In genomic region chr18:22933206-22933957, GRCh38 we compare ENCODE assay signal across 8 cellular contexts. TPM values are rescaled to one million over a fixed set of nuclear protein-coding genes. Genes with fewer than 3 reads are reported as not detected.
DNase-seq lines count a peak whose midpoint lies in the region; ATAC-seq, FAIRE-seq and TF ChIP-seq lines count a peak whose summit lies in the region.

Gene RBBP8, plus strand, starts transcription at chr18:22933328. Its CDS starts 3,524 bp downstream, at chr18:22936852.

- peaks cover 13% of the 10 kb centered on the region for H3K36me3 Mint-ChIP-seq in dendritic cell treated with granulocyte-macrophage colony-stimulating factor and Interleukin-4, amounts not matched to agents 40 ng/mL and 50 ng/mL, for 4 days (ENCODE audit: low read depth)

- H3K4me3 ChIP-seq in BLaER1 treated with 17β-estradiol and CSF1 and Interleukin-3, amounts not matched to agents 10 nM and 100 nM = peak within 1 kb of the TSS; percentile 62 to 88 (median 79)
- peak within 1 kb of the TSS; percentile 80 to 90 (median 88) for H3K4me3 ChIP-seq in HepG2 (replicated peaks in 1 of 3; ENCODE audit: insufficient read depth in 1 of 3, low read depth in 2 of 3, low read length in 3 of 3)

- TF ChIP-seq EP300 in HepG2 (IDR thresholded peaks at IDR 0.05; ENCODE audit: low read depth in 2 of 2, low read length in 2 of 2) = no peak
- TF ChIP-seq EP300 in HepG2 (CRISPR knock-in tag; IDR thresholded peaks at IDR 0.05; ENCODE audit: borderline replicate concordance) = no peak

- H3K4me1 ChIP-seq in BLaER1 treated with 17β-estradiol and CSF1 and Interleukin-3, amounts not matched to agents 10 nM and 100 nM = peaks cover 18 to 40% (median 31%) of the 10 kb centered on the region in 10 experiments
- H3K4me1 ChIP-seq in HepG2 (ENCODE audit: insufficient read depth, low read length) = peaks cover 39% of the 10 kb centered on the region

- H3K36me3 ChIP-seq in BLaER1 treated with 17β-estradiol and CSF1 and Interleukin-3, amounts not matched to agents 10 nM and 100 nM = peaks cover 7 to 24% (median 19%) of the 10 kb centered on the region in 11 experiments; a peak in 21 of 22 replicates
- peaks cover 0 to 3% of the 10 kb centered on the region in 2 experiments; a peak in 2 of 5 replicates for H3K36me3 ChIP-seq in HepG2 (replicated peaks in 1 of 2; ENCODE audit: control insufficient read depth in 1 of 2, insufficient read depth in 2 of 2, low read length in 2 of 2)

- peaks cover 24% of the 10 kb centered on the region for H3K79me2 ChIP-seq in HepG2 (ENCODE audit: insufficient read depth, low read length)

- TF ChIP-seq RAD21 in HepG2 (CRISPR knock-in tag; IDR thresholded peaks at IDR 0.05) = no peak; the same call in 1 of the 2 replicates

- POLR2A ChIA-PET in HepG2 (lab: Yijun Ruan, JAX) = interaction anchor here (0.9 to 1.3 kb wide), 5 partner anchors 9 to 555 kb away, joined by 3 to 8 read pairs (median 3); partner anchors contain the start of gene RIOK3

- CTCF ChIA-PET in HepG2 (lab: Yijun Ruan, JAX; ENCODE audit: low intra/inter-chr PET ratio, low total read pairs) = no interaction called here

- intact Hi-C loops in dendritic cell treated with granulocyte-macrophage colony-stimulating factor and Interleukin-4, amounts not matched to agents 40 ng/mL and 50 ng/mL, for 4 days (cut with micrococcal nuclease) = loop anchor here (5.0 to 10.0 kb wide), 2 partner anchors 144 to 481 kb away; no protein-coding TSS in a partner anchor
- intact Hi-C loops in HepG2 (cut with micrococcal nuclease; ENCODE audit: unreplicated experiment) = loop anchor here (10.0 kb wide), 1 partner anchor 471 kb away; no protein-coding TSS in a partner anchor

- no peaks in the 10 kb centered on the region for H3K27me3 Mint-ChIP-seq in dendritic cell treated with granulocyte-macrophage colony-stimulating factor and Interleukin-4, amounts not matched to agents 40 ng/mL and 50 ng/mL, for 4 days

- no peaks in the 10 kb centered on the region for H3K9me3 ChIP-seq in BLaER1 treated with 17β-estradiol and CSF1 and Interleukin-3, amounts not matched to agents 10 nM and 100 nM (replicated peaks in 1 of 11)
- H3K9me3 ChIP-seq in HepG2 (ENCODE audit: low read length) = no peaks in the 10 kb centered on the region

- peak within 1 kb of the TSS; percentile 95 for H3K27ac Mint-ChIP-seq in dendritic cell treated with granulocyte-macrophage colony-stimulating factor and Interleukin-4, amounts not matched to agents 40 ng/mL and 50 ng/mL, for 4 days

- peak; percentile 30 for FAIRE-seq in HepG2 (lab: Jason Lieb, UNC)

- ATAC-seq in GM19324 (IDR thresholded peaks at IDR 0.05; ENCODE audit: low FRiP score, unreplicated experiment) (peak; percentile 89), HG03460 (IDR thresholded peaks at IDR 0.05; ENCODE audit: unreplicated experiment) (peak; percentile 76), HepG2 (peak; percentile 94)

- BruUV-seq in HepG2 (replicated peaks; lab: Mats Ljungman, UMichigan) = TSS peak; percentile 74

- H3K4me1 Mint-ChIP-seq in dendritic cell treated with granulocyte-macrophage colony-stimulating factor and Interleukin-4, amounts not matched to agents 40 ng/mL and 50 ng/mL, for 4 days (ENCODE audit: low read depth) = peaks cover 16% of the 10 kb centered on the region

- peak within 1 kb of the TSS; percentile 80 to 96 (median 94) for H3K27ac ChIP-seq in BLaER1 treated with 17β-estradiol and CSF1 and Interleukin-3, amounts not matched to agents 10 nM and 100 nM
- H3K27ac ChIP-seq in HepG2 (ENCODE audit: extremely low read length, insufficient read depth, low read length) = peak within 1 kb of the TSS; percentile 92

- DNase-seq in NCI-H69 (lab: John Stamatoyannopoulos, UW) (peak; percentile 99), HepG2 (ENCODE audit: low spot score) (peak; percentile 73)
- peak; percentile 66 for DNase-seq in activated CD4-positive, alpha-beta T cell treated with anti-CD3 and anti-CD28 coated beads, Interleukin-2, amount 50 U/mL, for 4 hours
- DNase-seq in stimulated activated CD4-positive, alpha-beta T cell treated with anti-CD3 and anti-CD28 coated beads, Interleukin-4, amount 100 ng/mL, for 1 hour = peak; percentile 81

- peak within 1 kb of the TSS; percentile 77 to 94 (median 86) for H3K4me2 ChIP-seq in BLaER1 treated with 17β-estradiol and CSF1 and Interleukin-3, amounts not matched to agents 10 nM and 100 nM
- peak within 1 kb of the TSS; percentile 82 for H3K4me2 ChIP-seq in HepG2 (ENCODE audit: low read depth, low read length)

- H4K20me1 ChIP-seq in BLaER1 treated with 17β-estradiol and CSF1 and Interleukin-3, amounts not matched to agents 10 nM and 100 nM = peaks cover 0 to 17% (median 0%) of the 10 kb centered on the region in 11 experiments; a peak in 4 of 22 replicates
- H4K20me1 ChIP-seq in HepG2 (ENCODE audit: insufficient read depth, low read length) = no peaks in the 10 kb centered on the region

- no peaks in the 10 kb centered on the region for H3K27me3 ChIP-seq in BLaER1 treated with 17β-estradiol and CSF1 and Interleukin-3, amounts not matched to agents 10 nM and 100 nM
- no peaks in the 10 kb centered on the region for H3K27me3 ChIP-seq in HepG2 (ENCODE audit: control insufficient read depth in 1 of 2, insufficient read depth in 2 of 2, low read length in 2 of 2)

- peak within 1 kb of the TSS; percentile 83 to 97 (median 94) for H3K9ac ChIP-seq in BLaER1 treated with 17β-estradiol and CSF1 and Interleukin-3, amounts not matched to agents 10 nM and 100 nM
- H3K9ac ChIP-seq in HepG2 (ENCODE audit: insufficient read depth, low read depth, low read length) = peak within 1 kb of the TSS; percentile 89

- in situ Hi-C loops in HepG2 (cut with HindIII; ENCODE audit: extremely low pct_ligation_motif_present, low pct_unique_long_range_greater_than_20kb) = no loop called here

- TF ChIP-seq POLR2A in HepG2 (IDR thresholded peaks at IDR 0.05; ENCODE audit: insufficient read depth in 1 of 2, low read depth in 2 of 2, low read length in 2 of 2) = peak; percentile 72 to 83

- TF ChIP-seq CTCF in HepG2 (CRISPR knock-in tag; IDR thresholded peaks at IDR 0.05) = 0 out of 2 replicates have a peak, but pooled peaks have one; percentile 20

- H2AFZ ChIP-seq in HepG2 (ENCODE audit: low read length) = peak within 1 kb of the TSS; percentile 79

- H3K4me3 Mint-ChIP-seq in dendritic cell treated with granulocyte-macrophage colony-stimulating factor and Interleukin-4, amounts not matched to agents 40 ng/mL and 50 ng/mL, for 4 days = peak within 1 kb of the TSS; percentile 91

- no peaks in the 10 kb centered on the region for H3K9me3 Mint-ChIP-seq in dendritic cell treated with granulocyte-macrophage colony-stimulating factor and Interleukin-4, amounts not matched to agents 40 ng/mL and 50 ng/mL, for 4 days

- 1% methylated on average over 20 of the region's 81 CpGs for WGBS in HepG2 (ENCODE audit: low lambda C conversion rate)

TF ChIP-seq in HepG2, 621 proteins besides CTCF, POLR2A, EP300 and RAD21 (continues in another document):
- TF ChIP-seq REPIN1 (CRISPR knock-in tag; IDR thresholded peaks at IDR 0.05; ENCODE audit: borderline replicate concordance, low read depth) = no peak
- no peak for TF ChIP-seq PAWR (CRISPR knock-in tag; IDR thresholded peaks at IDR 0.05; ENCODE audit: borderline replicate concordance)
- no peak for TF ChIP-seq FOXM1 (CRISPR knock-in tag; IDR thresholded peaks at IDR 0.05)

RNA-seq across cellular contexts. Expression of gene RBBP8, which starts in this region (rescaled TPM):
- total RNA-seq in HepG2 (2016; rRNA removed; fragmentation: Illumina TruSeq; extraction: Trizol) = 47.4 and 68.5 TPM in 2 replicates
- 30.0 and 33.7 TPM in 2 replicates for total RNA-seq in HepG2 (2016; cell fraction: cytosol; rRNA removed; fragmentation: Illumina TruSeq; extraction: Trizol; ENCODE audit: low read depth)
- total RNA-seq in HepG2 (2016; cell fraction: insoluble cytoplasmic fraction; rRNA removed; fragmentation: Illumina TruSeq; extraction: Trizol) = 41.7 and 67.3 TPM in 2 replicates
- total RNA-seq in HepG2 (2016; cell fraction: membrane; rRNA removed; fragmentation: Illumina TruSeq; extraction: Trizol) = 54.2 and 60.1 TPM in 2 replicates
- 31.6 and 34.5 TPM in 2 replicates for total RNA-seq in HepG2 (2016; cell fraction: nucleus; rRNA removed; fragmentation: Illumina TruSeq; extraction: Trizol)
- 10.9 and 14.2 TPM in 2 replicates for polyA plus RNA-seq in HepG2 (2011; rRNA removed)
- 4.7 and 9.6 TPM in 2 replicates for polyA plus RNA-seq in HepG2 (2011; cell fraction: cytosol; rRNA removed)
- polyA plus RNA-seq in HepG2 (2011; cell fraction: nucleus; rRNA removed) = 2.7 and 4.2 TPM in 2 replicates
- 17.4 and 18.9 TPM in 2 replicates for polyA plus RNA-seq in HepG2 (2012)
- polyA plus RNA-seq in HepG2 (2016; cell fraction: cytosol; fragmentation: Illumina TruSeq; extraction: Trizol; ENCODE audit: low read depth) = 18.4 and 18.5 TPM in 2 replicates
- polyA plus RNA-seq in HepG2 (2016; cell fraction: insoluble cytoplasmic fraction; fragmentation: Illumina TruSeq; extraction: Trizol; ENCODE audit: low read depth) = 52.2 and 53.7 TPM in 2 replicates
- polyA plus RNA-seq in HepG2 (2016; cell fraction: membrane; fragmentation: Illumina TruSeq; extraction: Trizol; ENCODE audit: low read depth) = 33.1 and 36.4 TPM in 2 replicates
- polyA plus RNA-seq in HepG2 (2016; cell fraction: nucleus; fragmentation: Illumina TruSeq; extraction: Trizol; ENCODE audit: insufficient read depth, low read depth) = 23.3 and 24.4 TPM in 2 replicates
- polyA minus RNA-seq in HepG2 (2011; rRNA and poly(A)+ RNA removed; ENCODE audit: low replicate concordance) = 4.0 and 26.1 TPM in 2 replicates
- 13.6 and 17.0 TPM in 2 replicates for polyA minus RNA-seq in HepG2 (2011; cell fraction: cytosol; rRNA and poly(A)+ RNA removed)
- 21.3 and 28.7 TPM in 2 replicates for polyA minus RNA-seq in HepG2 (2011; cell fraction: nucleus; rRNA and poly(A)+ RNA removed)

Comparison
In these comparisons a context has a peak if more than half of its experiments do, and no peak if none do; other contexts are left out.
1. Peak in every context shown above with its lines: DNase-seq, ATAC-seq, H3K4me3 ChIP-seq and H3K27ac ChIP-seq.